ENCODE assay signal across 18 cellular contexts in genomic region chr19:1394252-1395193, GRCh38. TPM values are rescaled to one million over a fixed set of nuclear protein-coding genes. Genes with fewer than 3 reads are reported as not detected.
A peak's percentile ranks its signal among the peaks of the same experiment; 100 is the strongest.
DNase-seq lines count a peak whose midpoint lies in the region; ATAC-seq, FAIRE-seq and TF ChIP-seq lines count a peak whose summit lies in the region.
"Had no signal": no experiment of that assay in that cellular context is flagged by ENCODE, and none has a peak within 500 bp of the region (broad histone marks: within the 10 kb centered on the region; RNA-seq: fewer than 3 reads in every experiment).

No MANE protein-coding gene starts in this region.

- WGBS in liver, result 43% methylated on average over 43 of the region's 43 CpGs

- H3K9me3 ChIP-seq in liver (ENCODE audit: control insufficient read depth in 4 of 4, low read length in 3 of 4), result no peaks in the 10 kb centered on the region
- H3K9me3 ChIP-seq: BLaER1 treated with 17β-estradiol and CSF1 and Interleukin-3, amounts not matched to agents 10 nM and 100 nM; heart right ventricle; prostate gland; tibial nerve had no signal

- H3K4me3 ChIP-seq in bronchial epithelial cell (ENCODE audit: low read depth, low read length) (no peak overlapping the region), liver (ENCODE audit: low read depth in 1 of 3, low read length in 3 of 3) (no peak overlapping the region)
- H3K4me3 ChIP-seq: BLaER1 treated with 17β-estradiol and CSF1 and Interleukin-3, amounts not matched to agents 10 nM and 100 nM; heart right ventricle; prostate gland; tibial nerve had no signal

- peak; percentile 90 for DNase-seq in DMS53 (lab: John Stamatoyannopoulos, UW)
- peak; percentile 82 for DNase-seq in NCI-H1105 treated with DMSO at 0.1 percent for 48 hours (lab: John Stamatoyannopoulos, UW)
- peak; percentile 30 for DNase-seq in bronchial epithelial cell (ENCODE audit: low read depth)
- no peak for DNase-seq in NCI-H2171 treated with DMSO at 0.1 percent for 48 hours (lab: John Stamatoyannopoulos, UW)
- DNase-seq in activated CD4-positive, CD25-positive, alpha-beta regulatory T cell (lab: John Stamatoyannopoulos, UW), result no peak
- no peak for DNase-seq in NCI-H1930 (lab: John Stamatoyannopoulos, UW)
- DNase-seq: activated CD8-positive, alpha-beta memory T cell treated with anti-CD3 and anti-CD28 coated beads, Interleukin-2, amount 10 ng/mL, durations not matched to agents 7 days and 5 days; activated naive CD8-positive, alpha-beta T cell treated with anti-CD3 and anti-CD28 coated beads, Interleukin-2, amount 10 ng/mL, durations not matched to agents 7 days and 5 days; kidney glomerular epithelial cell; NCI-H2171 had no signal

- H3K36me3 ChIP-seq in bronchial epithelial cell (ENCODE audit: control insufficient read depth, insufficient read depth, low read length) (peaks cover 12% of the 10 kb centered on the region), liver (ENCODE audit: control insufficient read depth in 4 of 4, insufficient read depth in 3 of 4, low read depth in 1 of 4, low read length in 3 of 4) (peaks cover 0 to 28% (median 22%) of the 10 kb centered on the region in 4 donors)

- no peak overlapping the region for H3K9ac ChIP-seq in liver (ENCODE audit: low read depth in 1 of 2, low read length in 2 of 2)

- FAIRE-seq in bronchial epithelial cell (lab: Jason Lieb, UNC), result no peak
- FAIRE-seq: HTR-8/SVneo had no signal

- no peak for TF ChIP-seq RAD21 in liver (IDR thresholded peaks at IDR 0.05)

- no peak for ATAC-seq in HG03280 (IDR thresholded peaks at IDR 0.05; ENCODE audit: unreplicated experiment)
- ATAC-seq: activated CD8-positive, alpha-beta memory T cell treated with anti-CD3 and anti-CD28 coated beads, Interleukin-2, amount 10 ng/mL, durations not matched to agents 7 days and 5 days had no signal

- peaks cover 27 to 51% (median 43%) of the 10 kb centered on the region in 4 donors for H3K4me1 ChIP-seq in liver (ENCODE audit: control insufficient read depth in 4 of 4, insufficient read depth in 4 of 4, low read length in 3 of 4)
- H3K4me1 ChIP-seq: prostate gland had no signal

- H3K27me3 ChIP-seq in bronchial epithelial cell (ENCODE audit: control insufficient read depth, insufficient read depth, low read length) (no peaks in the 10 kb centered on the region), liver (ENCODE audit: control insufficient read depth in 4 of 4, insufficient read depth in 4 of 4, low read length in 3 of 4) (no peaks in the 10 kb centered on the region)
- H3K27me3 ChIP-seq: BLaER1 treated with 17β-estradiol and CSF1 and Interleukin-3, amounts not matched to agents 10 nM and 100 nM; heart right ventricle; tibial nerve had no signal

- H3K27ac ChIP-seq in liver (ENCODE audit: low read depth in 1 of 2, low read length in 2 of 2), result peak overlapping the region; percentile 77 to 78
- H3K27ac ChIP-seq: BLaER1 treated with 17β-estradiol and CSF1 and Interleukin-3, amounts not matched to agents 10 nM and 100 nM; epithelial cell of prostate; heart right ventricle; prostate gland had no signal

- no peak for TF ChIP-seq CTCF in bronchial epithelial cell (IDR thresholded peaks at IDR 0.05; ENCODE audit: insufficient read depth, low read length, severe bottlenecking)
- no peak for TF ChIP-seq CTCF in liver (IDR thresholded peaks at IDR 0.05; ENCODE audit: low read depth, low read length, missing input control)

TF ChIP-seq in liver, 16 proteins besides CTCF, POLR2A, EP300 and RAD21:
- TF ChIP-seq TAF1 (conservative IDR thresholded peaks at IDR 0.05) (no peak), GABPA (IDR thresholded peaks at IDR 0.05 in 1 of 2, conservative IDR thresholded peaks at IDR 0.05 in 1 of 2) (no peak), RXRA (IDR thresholded peaks at IDR 0.05) (peak; percentile 24 to 58), FOXA1 (IDR thresholded peaks at IDR 0.05) (no peak), JUND (IDR thresholded peaks at IDR 0.05) (no peak), HNF4A (conservative IDR thresholded peaks at IDR 0.05) (peak; percentile 22 to 74)

RNA-seq across cellular contexts. Expression of gene GAMT, which starts 6.8 kb away (rescaled TPM):
- 6.8 and 9.7 TPM in 2 replicates for total RNA-seq in bronchial epithelial cell
- total RNA-seq in liver, result 100 to 1,000 TPM in 1 of 2 donors, 10 to 100 TPM in 1; 76.2 to 181 TPM
- polyA plus RNA-seq in liver, result 100 to 1,000 TPM; 367 to 394 TPM

RNA-seq across cellular contexts. Expression of gene NDUFS7, which starts 10.8 kb away (rescaled TPM):
- total RNA-seq in bronchial epithelial cell (101 and 109 TPM in 2 replicates), liver (10 to 100 TPM; 54.4 to 85.7 TPM)
- 100 to 1,000 TPM; 170 to 185 TPM for polyA plus RNA-seq in liver

RNA-seq across cellular contexts. Expression of gene DAZAP1, which starts 12.9 kb away (rescaled TPM):
- total RNA-seq in bronchial epithelial cell (115 and 128 TPM in 2 replicates), liver (10 to 100 TPM; 30.0 to 45.0 TPM)
- 10 to 100 TPM in 1 of 2 donors, 1 to 10 TPM in 1; 5.4 to 29.4 TPM for polyA plus RNA-seq in liver

RNA-seq across cellular contexts. Expression of gene RPS15, which starts 43.7 kb away (rescaled TPM):
- total RNA-seq in bronchial epithelial cell, result 380 and 966 TPM in 2 replicates
- 100 to 1,000 TPM; 296 to 408 TPM for total RNA-seq in liver
- 100 to 1,000 TPM; 420 to 954 TPM for polyA plus RNA-seq in liver

RNA-seq across cellular contexts. Expression of gene APC2, which starts 55.4 kb away (rescaled TPM):
- total RNA-seq in bronchial epithelial cell, result under 0.01 TPM in 2 replicates
- total RNA-seq in liver, result under 1 TPM; under 0.01 to 0.05 TPM
- polyA plus RNA-seq in liver, result under 1 TPM; 0.01 to 0.06 TPM

Comparison
In these comparisons a context has a peak if more than half of its experiments do, and no peak if none do; other contexts are left out.
1. DNase-seq: peak in DMS53 (single experiment), NCI-H1105 treated with DMSO at 0.1 percent for 48 hours (single experiment) and bronchial epithelial cell (single experiment); none in NCI-H2171 treated with DMSO at 0.1 percent for 48 hours (single experiment), activated CD4-positive, CD25-positive, alpha-beta regulatory T cell (0 of 4) and NCI-H1930 (0 of 2).